ENCODE assay signal across 8 cellular contexts in the genomic region with DNA sequence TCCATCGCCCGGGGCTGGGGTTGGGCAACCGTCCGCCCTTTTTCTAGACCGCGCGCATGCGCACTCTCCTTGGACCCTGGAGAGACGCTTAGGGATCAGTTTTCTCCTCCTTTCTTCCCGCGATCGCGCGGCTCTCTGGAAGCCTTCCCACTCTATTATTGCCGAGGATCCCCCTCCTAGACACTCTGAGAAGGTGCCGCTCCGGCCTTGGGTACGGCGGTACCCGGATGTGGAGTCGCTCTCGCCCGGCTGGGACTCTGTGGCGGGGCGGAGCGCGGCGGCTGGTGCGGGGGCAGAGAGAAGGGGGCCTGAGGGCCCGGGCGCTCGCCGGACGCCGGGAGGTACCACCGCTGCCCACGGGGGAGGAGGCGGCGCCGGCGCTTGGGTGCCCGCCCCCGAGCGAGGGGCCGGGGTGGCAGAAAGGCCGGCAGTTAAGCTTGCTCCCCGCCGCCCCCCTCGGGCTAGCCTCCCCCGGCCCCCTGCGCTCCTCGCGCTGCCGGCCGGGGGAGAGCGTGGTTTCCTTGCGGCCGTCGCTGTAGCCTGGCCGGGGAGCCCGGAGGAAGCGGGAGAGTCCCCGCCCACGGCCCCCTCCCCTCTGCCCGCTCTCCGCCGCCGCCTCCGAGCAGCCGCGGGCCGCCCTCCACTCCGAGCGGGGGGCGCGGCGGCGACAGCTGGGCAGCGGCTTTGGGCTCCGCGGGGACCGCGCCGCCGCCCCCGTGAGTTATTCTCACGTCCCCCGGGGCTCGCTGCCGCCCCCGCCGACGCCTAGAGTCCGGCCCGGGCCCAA. TPM values are rescaled to one million over a fixed set of nuclear protein-coding genes. Genes with fewer than 3 reads are reported as not detected.
DNase-seq lines count a peak whose midpoint lies in the region; ATAC-seq and TF ChIP-seq lines count a peak whose summit lies in the region.

Gene MIB1 (plus strand): TSS at position 69 of the 787 bp plus-strand sequence. CDS start 792 bp downstream, outside the sequence.

- peak; percentile 61 for ATAC-seq in HG03280 (IDR thresholded peaks at IDR 0.05; ENCODE audit: unreplicated experiment)

- H3K4me1 ChIP-seq in mucosa of stomach (ENCODE audit: control insufficient read depth, insufficient read depth, low read length): peaks cover 3% of the 10 kb centered on the region

- no peaks in the 10 kb centered on the region for H3K36me3 ChIP-seq in mucosa of stomach (ENCODE audit: control insufficient read depth, insufficient read depth, low read length)

- H3K27ac ChIP-seq in temporal lobe (ENCODE audit: low read depth, low read length): peak within 1 kb of the TSS; percentile 69

- no peaks in the 10 kb centered on the region for H3K27me3 ChIP-seq in mucosa of stomach (ENCODE audit: control insufficient read depth, insufficient read depth, low read length)

- TF ChIP-seq POLR2A in GM19099 (IDR thresholded peaks at IDR 0.05; ENCODE audit: extremely low read depth, insufficient read length, low read depth): peak; percentile 54
- TF ChIP-seq POLR2A in erythroblast (IDR thresholded peaks at IDR 0.05; ENCODE audit: low read length): peak; percentile 78

- peak within 1 kb of the TSS; percentile 89 for H3K4me3 ChIP-seq in mucosa of stomach (ENCODE audit: low read length)

- DNase-seq in CD1c-positive myeloid dendritic cell (ENCODE audit: extremely low spot score) (peak; percentile 75), NCI-H526 (lab: John Stamatoyannopoulos, UW) (peak; percentile 90 to 97), erythroblast (lab: John Stamatoyannopoulos, UW) (peak; percentile 79 to 86)
- peak; percentile 99 for DNase-seq in activated CD8-positive, alpha-beta memory T cell treated with anti-CD3 and anti-CD28 coated beads, Interleukin-2, amount 50 U/mL, for 4 hours

- H3K9me3 ChIP-seq in mucosa of stomach (ENCODE audit: control insufficient read depth, low read length): no peaks in the 10 kb centered on the region

- peak within 1 kb of the TSS; percentile 98 for H3K9ac ChIP-seq in mucosa of stomach (ENCODE audit: low read length)

RNA-seq across cellular contexts. Expression of gene MIB1, which starts in this region (rescaled TPM):
- total RNA-seq in temporal lobe: 56.1 TPM

Comparison
In these comparisons a context has a peak if more than half of its experiments do, and no peak if none do; other contexts are left out.
1. Peak in every context shown above with its lines: DNase-seq, ATAC-seq, H3K4me3 ChIP-seq and H3K27ac ChIP-seq.